ENCODE assay signal across 1 cellular context in genomic region chr3:45434996-45435395, GRCh38.
TF ChIP-seq lines count a peak whose summit lies in the region.

No MANE protein-coding gene starts in this region.

TF ChIP-seq in GM23338, 12 proteins besides CTCF, POLR2A, EP300 and RAD21 (continued from another document):
- TF ChIP-seq, protein P1, sequence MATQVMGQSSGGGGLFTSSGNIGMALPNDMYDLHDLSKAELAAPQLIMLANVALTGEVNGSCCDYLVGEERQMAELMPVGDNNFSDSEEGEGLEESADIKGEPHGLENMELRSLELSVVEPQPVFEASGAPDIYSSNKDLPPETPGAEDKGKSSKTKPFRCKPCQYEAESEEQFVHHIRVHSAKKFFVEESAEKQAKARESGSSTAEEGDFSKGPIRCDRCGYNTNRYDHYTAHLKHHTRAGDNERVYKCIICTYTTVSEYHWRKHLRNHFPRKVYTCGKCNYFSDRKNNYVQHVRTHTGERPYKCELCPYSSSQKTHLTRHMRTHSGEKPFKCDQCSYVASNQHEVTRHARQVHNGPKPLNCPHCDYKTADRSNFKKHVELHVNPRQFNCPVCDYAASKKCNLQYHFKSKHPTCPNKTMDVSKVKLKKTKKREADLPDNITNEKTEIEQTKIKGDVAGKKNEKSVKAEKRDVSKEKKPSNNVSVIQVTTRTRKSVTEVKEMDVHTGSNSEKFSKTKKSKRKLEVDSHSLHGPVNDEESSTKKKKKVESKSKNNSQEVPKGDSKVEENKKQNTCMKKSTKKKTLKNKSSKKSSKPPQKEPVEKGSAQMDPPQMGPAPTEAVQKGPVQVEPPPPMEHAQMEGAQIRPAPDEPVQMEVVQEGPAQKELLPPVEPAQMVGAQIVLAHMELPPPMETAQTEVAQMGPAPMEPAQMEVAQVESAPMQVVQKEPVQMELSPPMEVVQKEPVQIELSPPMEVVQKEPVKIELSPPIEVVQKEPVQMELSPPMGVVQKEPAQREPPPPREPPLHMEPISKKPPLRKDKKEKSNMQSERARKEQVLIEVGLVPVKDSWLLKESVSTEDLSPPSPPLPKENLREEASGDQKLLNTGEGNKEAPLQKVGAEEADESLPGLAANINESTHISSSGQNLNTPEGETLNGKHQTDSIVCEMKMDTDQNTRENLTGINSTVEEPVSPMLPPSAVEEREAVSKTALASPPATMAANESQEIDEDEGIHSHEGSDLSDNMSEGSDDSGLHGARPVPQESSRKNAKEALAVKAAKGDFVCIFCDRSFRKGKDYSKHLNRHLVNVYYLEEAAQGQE (IDR thresholded peaks at IDR 0.05; ENCODE audit: unreplicated experiment) = no peak
- no peak for TF ChIP-seq NANOG (IDR thresholded peaks at IDR 0.05; ENCODE audit: borderline replicate concordance)
- TF ChIP-seq EZH2phosphoT487 (IDR thresholded peaks at IDR 0.05; ENCODE audit: unreplicated experiment) = no peak
- no peak for TF ChIP-seq JUNB (IDR thresholded peaks at IDR 0.05; ENCODE audit: unreplicated experiment)
